ENCODE assay signal across 15 cellular contexts in the genomic region with DNA sequence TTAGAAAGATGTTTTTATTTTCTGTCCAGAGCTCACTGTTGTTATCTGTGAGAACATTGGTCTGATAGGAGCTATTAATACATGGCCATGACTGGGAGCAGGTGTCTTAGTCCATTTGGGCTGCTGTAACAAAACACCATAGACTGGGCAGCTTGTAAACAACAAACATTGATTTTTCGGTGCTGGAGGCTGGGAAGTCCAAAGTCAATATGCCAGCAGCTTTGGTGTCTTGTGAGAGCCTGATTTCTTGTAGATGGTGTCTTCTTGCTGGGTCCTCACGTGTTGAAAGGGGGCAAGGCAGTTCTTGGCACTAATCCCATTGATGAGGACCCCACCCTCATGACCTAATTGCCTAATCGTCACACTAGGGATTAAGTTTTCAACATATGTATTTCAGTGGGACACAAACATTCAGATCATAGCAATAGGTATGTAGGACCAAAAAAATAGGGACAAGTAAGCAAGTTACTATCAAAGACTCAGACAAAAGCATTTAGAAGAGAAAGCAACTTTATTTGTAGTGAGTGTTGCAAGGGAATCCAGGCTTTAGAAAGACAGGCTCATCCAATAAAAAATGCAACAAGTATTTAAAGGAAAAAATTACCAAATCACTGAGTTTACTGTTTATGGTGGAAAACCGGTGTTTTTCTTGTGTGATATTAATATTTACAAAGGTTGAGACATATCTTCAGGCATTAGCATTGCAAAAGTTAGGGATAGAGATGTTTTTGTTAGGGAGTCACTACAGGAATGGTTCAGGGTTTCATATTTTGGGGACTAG.
"Had no signal": no experiment of that assay in that cellular context is flagged by ENCODE, and none has a peak within 500 bp of the region (broad histone marks: within the 10 kb centered on the region; RNA-seq: fewer than 3 reads in every experiment).

No MANE protein-coding gene starts in this region.

- H3K4me1 ChIP-seq: psoas muscle, suprapubic skin had no signal

- H3K36me3 ChIP-seq: suprapubic skin had no signal

- H3K27me3 ChIP-seq: suprapubic skin had no signal

- ATAC-seq: naive thymus-derived CD8-positive, alpha-beta T cell; psoas muscle; sciatic nerve had no signal

- H3K9me3 Mint-ChIP-seq: activated naive CD8-positive, alpha-beta T cell treated with anti-CD3 and anti-CD28 coated beads, Interleukin-2, amount 10 ng/mL, durations not matched to agents 7 days and 5 days; type B pancreatic cell had no signal

- H3K9me3 ChIP-seq: psoas muscle, suprapubic skin had no signal

- H3K27ac ChIP-seq: psoas muscle, suprapubic skin had no signal

- DNase-seq: activated CD4-positive, alpha-beta T cell treated with anti-CD3 and anti-CD28 coated beads for 48 hours; activated effector memory CD4-positive, alpha-beta T cell treated with Interleukin-2 at 50 U/mL for 16 hours; activated naive CD8-positive, alpha-beta T cell treated with anti-CD3 and anti-CD28 coated beads, Interleukin-2, amount 10 ng/mL, durations not matched to agents 7 days and 5 days; anterior cingulate cortex; endodermal cell; left colon; naive thymus-derived CD8-positive, alpha-beta T cell; occipital lobe; psoas muscle; stimulated activated CD4-positive, alpha-beta T cell treated with anti-CD3 and anti-CD28 coated beads, Interleukin-2, amount 100 ng/mL, for 48 hours; stimulated activated naive CD8-positive, alpha-beta T cell treated with anti-CD3 and anti-CD28 coated beads, Interleukin-15, Interleukin-2, amounts not matched to agents 100 U/mL and 50 U/mL, for 24 hours had no signal

- H3K4me3 ChIP-seq: psoas muscle, suprapubic skin had no signal

- H3K4me3 Mint-ChIP-seq: activated naive CD8-positive, alpha-beta T cell treated with anti-CD3 and anti-CD28 coated beads, Interleukin-2, amount 10 ng/mL, durations not matched to agents 7 days and 5 days; endodermal cell; naive thymus-derived CD8-positive, alpha-beta T cell; type B pancreatic cell; WTC11 had no signal

- H3K27ac Mint-ChIP-seq: activated naive CD8-positive, alpha-beta T cell treated with anti-CD3 and anti-CD28 coated beads, Interleukin-2, amount 10 ng/mL, durations not matched to agents 7 days and 5 days; endodermal cell; naive thymus-derived CD8-positive, alpha-beta T cell; type B pancreatic cell had no signal

- H3K27me3 Mint-ChIP-seq: type B pancreatic cell had no signal

- H3K36me3 Mint-ChIP-seq: activated naive CD8-positive, alpha-beta T cell treated with anti-CD3 and anti-CD28 coated beads, Interleukin-2, amount 10 ng/mL, durations not matched to agents 7 days and 5 days; type B pancreatic cell had no signal
